ENCODE assay signal across 9 cellular contexts in the genomic region with DNA sequence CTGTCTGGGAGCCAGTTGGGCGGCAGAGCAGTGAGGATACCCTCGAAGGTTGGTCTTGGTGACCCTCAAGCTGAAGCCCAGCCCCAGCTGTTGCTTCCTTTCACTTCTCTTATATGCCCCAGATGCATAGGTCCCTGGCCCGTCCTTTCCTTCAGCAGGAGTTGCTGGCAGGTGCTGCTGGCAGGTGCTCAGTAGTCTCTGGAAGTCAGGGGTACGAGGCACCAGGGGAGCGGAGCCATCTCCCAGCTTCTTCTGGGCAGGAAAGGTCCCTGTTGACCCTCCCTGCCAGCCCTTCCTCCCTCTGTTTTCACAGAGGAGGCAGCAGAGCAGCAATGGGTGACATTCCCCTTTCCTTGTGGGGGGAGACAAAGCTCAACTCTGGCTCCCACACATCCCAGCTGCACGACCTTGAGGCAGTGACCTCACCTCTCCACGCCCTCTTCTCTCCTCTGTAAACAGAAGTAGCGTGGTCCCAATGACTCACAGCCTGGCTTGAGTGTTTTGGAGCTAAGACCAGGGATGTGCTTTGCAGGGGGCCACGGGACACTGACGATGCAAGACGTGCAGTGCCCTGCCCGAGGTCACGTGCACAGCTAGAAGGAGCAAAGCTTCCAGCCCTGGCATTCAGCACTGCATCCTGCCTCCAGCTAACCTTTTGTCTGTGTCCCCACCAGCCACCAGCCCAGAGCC. TPM values are rescaled to one million over a fixed set of nuclear protein-coding genes. Genes with fewer than 3 reads are reported as not detected.
A peak's percentile ranks its signal among the peaks of the same experiment; 100 is the strongest.
DNase-seq lines count a peak whose midpoint lies in the region; FAIRE-seq and TF ChIP-seq lines count a peak whose summit lies in the region.
"Had no signal": no experiment of that assay in that cellular context is flagged by ENCODE, and none has a peak within 500 bp of the region (broad histone marks: within the 10 kb centered on the region; RNA-seq: fewer than 3 reads in every experiment).

No MANE protein-coding gene starts in this region.

- TF ChIP-seq CTCF in HFFc6 (IDR thresholded peaks at IDR 0.05) (no peak), astrocyte of the spinal cord (IDR thresholded peaks at IDR 0.05; ENCODE audit: low read depth, low read length) (no peak), kidney (IDR thresholded peaks at IDR 0.05; ENCODE audit: borderline replicate concordance, extremely low read depth, insufficient read depth) (no peak)

- H3K9me3 ChIP-seq in kidney (ENCODE audit: control insufficient read depth in 1 of 2, low read length in 2 of 2), result no peaks in the 10 kb centered on the region

- in situ Hi-C loops in astrocyte of the spinal cord (cut with HindIII; ENCODE audit: low sequenced_read_pairs), result no loop called here

- DNase-seq in HFFc6 (peak; percentile 86), astrocyte of the spinal cord (ENCODE audit: low read depth, low spot score) (peak; percentile 88), kidney (peak; percentile 89), stromal cell of bone marrow (ENCODE audit: low read depth) (peak; percentile 78), immature natural killer cell (no peak), UCSD-AML1 (lab: John Stamatoyannopoulos, UW; ENCODE audit: unreplicated experiment) (no peak), H7 (no peak), GM12891 (ENCODE audit: insufficient read length, low spot score) (no peak)
- DNase-seq: activated CD4-positive, CD25-positive, alpha-beta regulatory T cell had no signal

- no peak for TF ChIP-seq POLR2A in GM12891 (IDR thresholded peaks at IDR 0.05; ENCODE audit: low read depth, low read length)

- H3K27me3 ChIP-seq in H7 (ENCODE audit: control insufficient read depth, insufficient read depth, low read length), result no peaks in the 10 kb centered on the region

- no peaks in the 10 kb centered on the region for H3K9me3 Mint-ChIP-seq in HFFc6
- no peaks in the 10 kb centered on the region for H3K9me3 Mint-ChIP-seq in immature natural killer cell

- H3K4me3 Mint-ChIP-seq in HFFc6 (peak overlapping the region; percentile 80), immature natural killer cell (no peak overlapping the region)

- peak overlapping the region; percentile 97 for H3K27ac Mint-ChIP-seq in HFFc6
- peak overlapping the region in 1 of 6 donors; percentile 28 for H3K27ac Mint-ChIP-seq in immature natural killer cell

- peak overlapping the region; percentile 52 to 65 for H3K27ac ChIP-seq in kidney (ENCODE audit: low read depth in 2 of 2, low read length in 2 of 2)

- H3K4me1 Mint-ChIP-seq in HFFc6 (ENCODE audit: low read depth), result peaks cover 44% of the 10 kb centered on the region
- no peaks in the 10 kb centered on the region for H3K4me1 Mint-ChIP-seq in immature natural killer cell

- intact Hi-C loops in kidney (cut with DNase I), result no loop called here

- FAIRE-seq in kidney (lab: Jason Lieb, UNC) (no peak), GM12891 (lab: Jason Lieb, UNC) (no peak)

- H3K36me3 Mint-ChIP-seq in HFFc6 (ENCODE audit: low read depth) (peaks cover 39% of the 10 kb centered on the region), immature natural killer cell (peaks cover 17 to 27% (median 26%) of the 10 kb centered on the region in 3 donors)

- peaks cover 5% of the 10 kb centered on the region for H3K27me3 Mint-ChIP-seq in HFFc6 (ENCODE audit: insufficient read depth)
- H3K27me3 Mint-ChIP-seq in immature natural killer cell (ENCODE audit: low read depth in 3 of 3), result peaks cover 2 to 4% (median 3%) of the 10 kb centered on the region in 3 donors

- peaks cover 22 to 24% of the 10 kb centered on the region in 2 donors for H3K36me3 ChIP-seq in kidney (ENCODE audit: control insufficient read depth in 1 of 2, insufficient read depth in 2 of 2, low read length in 2 of 2)
- peaks cover 51% of the 10 kb centered on the region for H3K36me3 ChIP-seq in H7 (replicated peaks; ENCODE audit: control insufficient read depth, insufficient read depth, low read length)

- H3K4me3 ChIP-seq in astrocyte of the spinal cord (ENCODE audit: low read depth, low read length) (no peak overlapping the region), kidney (ENCODE audit: low read length in 2 of 2) (no peak overlapping the region), H7 (ENCODE audit: insufficient read depth, low read depth, low read length) (no peak overlapping the region)

- peaks cover 13 to 24% of the 10 kb centered on the region in 2 donors for H3K4me1 ChIP-seq in kidney (ENCODE audit: control insufficient read depth in 1 of 2, insufficient read depth in 1 of 2, low read depth in 1 of 2, low read length in 2 of 2)

- peak overlapping the region in 1 of 2 donors; percentile 35 for H3K9ac ChIP-seq in kidney (ENCODE audit: low read length in 2 of 2)

TF ChIP-seq in GM12891, 5 proteins besides CTCF, POLR2A, EP300 and RAD21:
- TF ChIP-seq TAF1 (IDR thresholded peaks at IDR 0.05; ENCODE audit: low read depth, low read length) (no peak), POLR2AphosphoS5 (IDR thresholded peaks at IDR 0.05; ENCODE audit: low read depth, low read length) (no peak), POU2F2 (IDR thresholded peaks at IDR 0.05; ENCODE audit: low read depth, low read length) (no peak), PAX5 (IDR thresholded peaks at IDR 0.05; ENCODE audit: insufficient read depth, low read length, severe bottlenecking) (no peak), SPI1 (IDR thresholded peaks at IDR 0.05; ENCODE audit: low read depth, low read length) (no peak)
TF ChIP-seq in GM12891: peak in this region for 0.

RNA-seq across cellular contexts. Expression of gene SLC6A6, which starts 49.6 kb away (rescaled TPM):
- total RNA-seq in HFFc6 (2021; fragmentation: NEBNext Ultra II Directional; extraction: Animal tissue kit (Norgen Biotek cat#: 25700)), result 10 to 100 TPM; 22.5 to 33.0 (median 28.6) TPM
- 64.0 TPM for total RNA-seq in kidney
- 7.1 TPM for polyA plus RNA-seq in kidney (ENCODE audit: insufficient read depth, low read depth, low replicate concordance)
- 1 to 10 TPM; 4.7 to 8.0 (median 6.9) TPM for polyA plus RNA-seq in immature natural killer cell
- total RNA-seq in H7 (2014; rRNA removed; shearing (Covaris generic)), result 88.8 and 113 TPM in 2 replicates
- polyA plus RNA-seq in GM12891 (2012; ENCODE audit: low read depth, missing spikeins), result 10.0 TPM

Comparison
In these comparisons a context has a peak if more than half of its experiments do, and no peak if none do; other contexts are left out.
1. DNase-seq: peak in HFFc6 (single experiment), astrocyte of the spinal cord (single experiment), kidney (single experiment) and stromal cell of bone marrow (single experiment); none in immature natural killer cell (0 of 3), UCSD-AML1 (single experiment), H7 (single experiment) and GM12891 (single experiment).